ENCODE assay signal across 13 cellular contexts in the genomic region with DNA sequence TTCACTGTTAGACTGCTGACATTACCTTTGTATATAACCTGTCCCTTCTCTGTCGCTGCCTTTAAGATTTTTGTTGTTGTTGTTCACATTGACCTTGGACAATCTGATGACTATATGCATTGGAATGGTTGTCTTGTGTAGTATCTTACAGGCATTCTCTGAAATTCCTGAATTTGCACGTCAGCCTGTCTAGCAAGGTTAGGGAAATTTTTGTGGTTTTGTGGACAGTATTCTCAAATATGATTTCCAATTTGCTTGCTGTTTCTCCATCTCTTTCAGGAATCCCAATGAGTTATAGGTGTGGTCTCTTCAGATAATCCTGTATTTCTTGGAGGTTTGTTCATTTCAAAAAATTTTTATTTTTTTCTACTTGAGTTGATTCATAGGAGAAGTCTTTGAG.
DNase-seq lines count a peak whose midpoint lies in the region; ATAC-seq and TF ChIP-seq lines count a peak whose summit lies in the region.
"Had no signal": no experiment of that assay in that cellular context is flagged by ENCODE, and none has a peak within 500 bp of the region (broad histone marks: within the 10 kb centered on the region; RNA-seq: fewer than 3 reads in every experiment).

No MANE protein-coding gene starts in this region.

- no peaks in the 10 kb centered on the region for H3K9me3 ChIP-seq in HCT116 (ENCODE audit: control insufficient read depth in 1 of 2, insufficient read depth in 1 of 2, low read depth in 1 of 2, low read length in 2 of 2)
- H3K9me3 ChIP-seq in psoas muscle = no peaks in the 10 kb centered on the region
- H3K9me3 ChIP-seq: gastrocnemius medialis, thoracic aorta had no signal

- no peak overlapping the region for H3K27ac ChIP-seq in HCT116 (ENCODE audit: low read depth, low read length)
- H3K27ac ChIP-seq in psoas muscle = no peak overlapping the region
- H3K27ac ChIP-seq: gastrocnemius medialis, thoracic aorta had no signal

- no peaks in the 10 kb centered on the region for H4K20me1 ChIP-seq in HCT116 (ENCODE audit: insufficient read depth)

- peak overlapping the region; percentile 46 for H3K4me2 ChIP-seq in HCT116 (ENCODE audit: low read length)

- no TSS peak for BruUV-seq in HCT116 (replicated peaks; lab: Mats Ljungman, UMichigan)

- H3K9ac ChIP-seq in HCT116 (ENCODE audit: low read length) = no peak overlapping the region

- no peaks in the 10 kb centered on the region for H3K9me2 ChIP-seq in HCT116 (ENCODE audit: insufficient read depth)

- POLR2A ChIA-PET in HCT116 (lab: Charles Lee) = no interaction called here

- no peak for TF ChIP-seq POLR2A in HCT116 (IDR thresholded peaks at IDR 0.05; ENCODE audit: borderline replicate concordance, extremely low read depth, insufficient read depth, insufficient read length)

- no peak overlapping the region for H3K4me3 ChIP-seq in HCT116 (replicated peaks in 1 of 2; ENCODE audit: low read depth in 1 of 2, low read length in 2 of 2)
- no peak overlapping the region for H3K4me3 ChIP-seq in fibroblast of the aortic adventitia (ENCODE audit: low read depth, low read length)
- H3K4me3 ChIP-seq in psoas muscle = no peak overlapping the region
- H3K4me3 ChIP-seq: gastrocnemius medialis, thoracic aorta had no signal

- no peaks in the 10 kb centered on the region for H3K36me3 ChIP-seq in HCT116 (ENCODE audit: control insufficient read depth in 1 of 2, insufficient read depth in 2 of 2, low read length in 2 of 2)
- H3K36me3 ChIP-seq in psoas muscle (ENCODE audit: insufficient read depth in 1 of 2, low read depth in 1 of 2) = no peaks in the 10 kb centered on the region
- H3K36me3 ChIP-seq: gastrocnemius medialis, thoracic aorta had no signal

- intact Hi-C loops in HCT116 (cut with micrococcal nuclease) (no loop called here), psoas muscle (cut with DNase I) (no loop called here)

- no peak for TF ChIP-seq RAD21 in HCT116 (IDR thresholded peaks at IDR 0.05; ENCODE audit: low read depth)

- TF ChIP-seq CTCF in HCT116 (IDR thresholded peaks at IDR 0.05 in 2 of 3, conservative IDR thresholded peaks at IDR 0.05 in 1 of 3; ENCODE audit: borderline replicate concordance in 1 of 3, insufficient read depth in 1 of 3, low read depth in 2 of 3, low read length in 2 of 3) = no peak
- no peak for TF ChIP-seq CTCF in fibroblast of the aortic adventitia (IDR thresholded peaks at IDR 0.05; ENCODE audit: insufficient read depth, low read length)
- no peak for TF ChIP-seq CTCF in psoas muscle (IDR thresholded peaks at IDR 0.05)

- no peaks in the 10 kb centered on the region for H3K79me2 ChIP-seq in HCT116 (ENCODE audit: insufficient read depth, low read length)

- DNase-seq in HCT116 (ENCODE audit: low read depth, low spot score) (peak; percentile 31), SW 1271 (lab: John Stamatoyannopoulos, UW) (peak; percentile 90 to 99), fibroblast of the aortic adventitia (ENCODE audit: low read depth) (peak; percentile 97), psoas muscle (no peak), NCI-H2107 treated with DMSO at 0.1 percent for 48 hours (lab: John Stamatoyannopoulos, UW; ENCODE audit: unreplicated experiment) (no peak)
- no peak for DNase-seq in activated CD8-positive, alpha-beta memory T cell treated with anti-CD3 and anti-CD28 coated beads for 24 hours
- DNase-seq: activated CD4-positive, alpha-beta T cell treated with anti-CD3 and anti-CD28 coated beads, Interleukin-2, amount 50 U/mL, for 48 hours; activated naive CD4-positive, alpha-beta T cell; gastrocnemius medialis; Karpas-422; left cardiac atrium had no signal

- RAD21 ChIA-PET in HCT116 (lab: Charles Lee; ENCODE audit: low non-redundant PET in 1 of 2, low total read pairs in 2 of 2, uncharacterized antibody in 2 of 2, unreplicated experiment in 2 of 2) = no interaction called here

- ATAC-seq in HCT116 = peak; percentile 87
- ATAC-seq in psoas muscle = no peak
- no peak for ATAC-seq in GM21447 (IDR thresholded peaks at IDR 0.05; ENCODE audit: unreplicated experiment)
- ATAC-seq: gastrocnemius medialis, left cardiac atrium had no signal

- H3K27me3 ChIP-seq in HCT116 (ENCODE audit: insufficient read depth, low read length) = no peaks in the 10 kb centered on the region
- H3K27me3 ChIP-seq in psoas muscle (ENCODE audit: insufficient read depth in 3 of 3, low read length in 2 of 3) = no peaks in the 10 kb centered on the region
- H3K27me3 ChIP-seq: gastrocnemius medialis had no signal

- peaks cover 4 to 20% of the 10 kb centered on the region in 2 experiments; a peak in 3 of 4 replicates for H3K4me1 ChIP-seq in HCT116 (ENCODE audit: control insufficient read depth in 1 of 2, insufficient read depth in 2 of 2, low read length in 2 of 2)
- H3K4me1 ChIP-seq in psoas muscle = no peaks in the 10 kb centered on the region
- H3K4me1 ChIP-seq: gastrocnemius medialis had no signal

- peak overlapping the region; percentile 81 for H2AFZ ChIP-seq in HCT116 (ENCODE audit: low read depth, low read length, poor library complexity, severe bottlenecking)

- CTCF ChIA-PET in HCT116 (lab: Charles Lee) = no interaction called here

- WGBS in psoas muscle, 3 donors = 83 to 95% (median 86%) methylated on average over 2 of the region's 2 CpGs

TF ChIP-seq in HCT116, 20 proteins besides CTCF, POLR2A, EP300 and RAD21:
- TF ChIP-seq CBX3 (IDR thresholded peaks at IDR 0.05; ENCODE audit: low read depth) (no peak), JUND (IDR thresholded peaks at IDR 0.05) (0 out of 2 replicates have a peak, but pooled peaks have one; percentile 45), CEBPB (IDR thresholded peaks at IDR 0.05; ENCODE audit: low read depth) (no peak), EZH2phosphoT487 (IDR thresholded peaks at IDR 0.05; ENCODE audit: borderline replicate concordance) (no peak), ELF1 (IDR thresholded peaks at IDR 0.05; ENCODE audit: borderline replicate concordance, low read depth) (no peak), FOSL1 (IDR thresholded peaks at IDR 0.05; ENCODE audit: low read depth) (peak; percentile 50), EGR1 (IDR thresholded peaks at IDR 0.05; ENCODE audit: low read depth) (no peak), SP1 (IDR thresholded peaks at IDR 0.05; ENCODE audit: low read depth) (0 out of 2 replicates have a peak, but pooled peaks have one; percentile 23), YY1 (IDR thresholded peaks at IDR 0.05; ENCODE audit: extremely low read depth, insufficient replicate concordance, low read depth, low read length) (no peak), SIN3A (IDR thresholded peaks at IDR 0.05; ENCODE audit: low read depth) (no peak), ZNF274 (IDR thresholded peaks at IDR 0.05; ENCODE audit: low read depth, low read length) (no peak), ATF3 (IDR thresholded peaks at IDR 0.05) (no peak), MAX (IDR thresholded peaks at IDR 0.05) (no peak), ZFX (IDR thresholded peaks at IDR 0.05) (no peak), TCF7L2 (IDR thresholded peaks at IDR 0.05; ENCODE audit: borderline replicate concordance, extremely low read depth, insufficient read depth, insufficient read length) (no peak)
- TF ChIP-seq, protein P1, sequence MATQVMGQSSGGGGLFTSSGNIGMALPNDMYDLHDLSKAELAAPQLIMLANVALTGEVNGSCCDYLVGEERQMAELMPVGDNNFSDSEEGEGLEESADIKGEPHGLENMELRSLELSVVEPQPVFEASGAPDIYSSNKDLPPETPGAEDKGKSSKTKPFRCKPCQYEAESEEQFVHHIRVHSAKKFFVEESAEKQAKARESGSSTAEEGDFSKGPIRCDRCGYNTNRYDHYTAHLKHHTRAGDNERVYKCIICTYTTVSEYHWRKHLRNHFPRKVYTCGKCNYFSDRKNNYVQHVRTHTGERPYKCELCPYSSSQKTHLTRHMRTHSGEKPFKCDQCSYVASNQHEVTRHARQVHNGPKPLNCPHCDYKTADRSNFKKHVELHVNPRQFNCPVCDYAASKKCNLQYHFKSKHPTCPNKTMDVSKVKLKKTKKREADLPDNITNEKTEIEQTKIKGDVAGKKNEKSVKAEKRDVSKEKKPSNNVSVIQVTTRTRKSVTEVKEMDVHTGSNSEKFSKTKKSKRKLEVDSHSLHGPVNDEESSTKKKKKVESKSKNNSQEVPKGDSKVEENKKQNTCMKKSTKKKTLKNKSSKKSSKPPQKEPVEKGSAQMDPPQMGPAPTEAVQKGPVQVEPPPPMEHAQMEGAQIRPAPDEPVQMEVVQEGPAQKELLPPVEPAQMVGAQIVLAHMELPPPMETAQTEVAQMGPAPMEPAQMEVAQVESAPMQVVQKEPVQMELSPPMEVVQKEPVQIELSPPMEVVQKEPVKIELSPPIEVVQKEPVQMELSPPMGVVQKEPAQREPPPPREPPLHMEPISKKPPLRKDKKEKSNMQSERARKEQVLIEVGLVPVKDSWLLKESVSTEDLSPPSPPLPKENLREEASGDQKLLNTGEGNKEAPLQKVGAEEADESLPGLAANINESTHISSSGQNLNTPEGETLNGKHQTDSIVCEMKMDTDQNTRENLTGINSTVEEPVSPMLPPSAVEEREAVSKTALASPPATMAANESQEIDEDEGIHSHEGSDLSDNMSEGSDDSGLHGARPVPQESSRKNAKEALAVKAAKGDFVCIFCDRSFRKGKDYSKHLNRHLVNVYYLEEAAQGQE (IDR thresholded peaks at IDR 0.05; ENCODE audit: low read depth) = no peak
- TF ChIP-seq, protein P2, sequence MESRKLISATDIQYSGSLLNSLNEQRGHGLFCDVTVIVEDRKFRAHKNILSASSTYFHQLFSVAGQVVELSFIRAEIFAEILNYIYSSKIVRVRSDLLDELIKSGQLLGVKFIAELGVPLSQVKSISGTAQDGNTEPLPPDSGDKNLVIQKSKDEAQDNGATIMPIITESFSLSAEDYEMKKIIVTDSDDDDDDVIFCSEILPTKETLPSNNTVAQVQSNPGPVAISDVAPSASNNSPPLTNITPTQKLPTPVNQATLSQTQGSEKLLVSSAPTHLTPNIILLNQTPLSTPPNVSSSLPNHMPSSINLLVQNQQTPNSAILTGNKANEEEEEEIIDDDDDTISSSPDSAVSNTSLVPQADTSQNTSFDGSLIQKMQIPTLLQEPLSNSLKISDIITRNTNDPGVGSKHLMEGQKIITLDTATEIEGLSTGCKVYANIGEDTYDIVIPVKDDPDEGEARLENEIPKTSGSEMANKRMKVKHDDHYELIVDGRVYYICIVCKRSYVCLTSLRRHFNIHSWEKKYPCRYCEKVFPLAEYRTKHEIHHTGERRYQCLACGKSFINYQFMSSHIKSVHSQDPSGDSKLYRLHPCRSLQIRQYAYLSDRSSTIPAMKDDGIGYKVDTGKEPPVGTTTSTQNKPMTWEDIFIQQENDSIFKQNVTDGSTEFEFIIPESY (IDR thresholded peaks at IDR 0.05; ENCODE audit: extremely low read depth, insufficient replicate concordance, low read length) = no peak

Comparison
In these comparisons a context has a peak if more than half of its experiments do, and no peak if none do; other contexts are left out.
1. DNase-seq: peak in HCT116 (single experiment), SW 1271 (2 of 2) and fibroblast of the aortic adventitia (single experiment); none in activated CD8-positive, alpha-beta memory T cell treated with anti-CD3 and anti-CD28 coated beads for 24 hours (single experiment), psoas muscle (0 of 2) and NCI-H2107 treated with DMSO at 0.1 percent for 48 hours (single experiment).